33 cellular contexts compared by ENCODE assay signal in genomic region chr7:151719031-151719894, GRCh38.
DNase-seq lines count a peak whose midpoint lies in the region; ATAC-seq and TF ChIP-seq lines count a peak whose summit lies in the region.
"Had no signal": no experiment of that assay in that cellular context is flagged by ENCODE, and none has a peak within 500 bp of the region (broad histone marks: within the 10 kb centered on the region; RNA-seq: fewer than 3 reads in every experiment).

No MANE protein-coding gene starts in this region.

- H3K23ac ChIP-seq in mesenchymal stem cell (ENCODE audit: low read length in 2 of 2), result no peak overlapping the region

- WGBS in mesenchymal stem cell, result 97% methylated on average over 23 of the region's 23 CpGs

- H3K9ac ChIP-seq in mesenchymal stem cell (ENCODE audit: low read length), result no peak overlapping the region

- no peak overlapping the region for H4K8ac ChIP-seq in mesenchymal stem cell (ENCODE audit: low read length)

- H3K27ac ChIP-seq in cardiac muscle cell, result peak overlapping the region; percentile 65
- H3K27ac ChIP-seq in mesenchymal stem cell (ENCODE audit: low read length, poor library complexity, severe bottlenecking), result no peak overlapping the region
- H3K27ac ChIP-seq: ascending aorta, esophagus muscularis mucosa, VCaP had no signal

- TF ChIP-seq CTCF in cardiac muscle cell (IDR thresholded peaks at IDR 0.05; ENCODE audit: low read depth, low read length), result no peak

- H3K4me1 Mint-ChIP-seq in activated T-helper 17 cell treated with anti-CD3 and anti-CD28 coated beads, Interleukin-2, amount 50 U/mL, for 72 hours, result peaks cover 7% of the 10 kb centered on the region
- peaks cover 7% of the 10 kb centered on the region for H3K4me1 Mint-ChIP-seq in stimulated activated effector memory CD8-positive, alpha-beta T cell treated with anti-CD3 and anti-CD28 coated beads, Interleukin-12 subunit alpha, Interleukin-12 subunit beta, amount 100 ng/mL, for 72 hours
- H3K4me1 Mint-ChIP-seq: activated CD4-positive, alpha-beta T cell treated with anti-CD3 and anti-CD28 coated beads for 36 hours had no signal

- no peaks in the 10 kb centered on the region for H3K9me3 Mint-ChIP-seq in activated T-helper 17 cell treated with anti-CD3 and anti-CD28 coated beads, Interleukin-2, amount 50 U/mL, for 72 hours
- no peaks in the 10 kb centered on the region for H3K9me3 Mint-ChIP-seq in stimulated activated effector memory CD8-positive, alpha-beta T cell treated with anti-CD3 and anti-CD28 coated beads, Interleukin-12 subunit alpha, Interleukin-12 subunit beta, amount 100 ng/mL, for 72 hours
- H3K9me3 Mint-ChIP-seq: activated CD8-positive, alpha-beta T cell treated with anti-CD3 and anti-CD28 coated beads for 36 hours; activated T-helper 2 cell treated with anti-CD3 and anti-CD28 coated beads, Interferon-gamma antibody, Interleukin-2, Interleukin-4, amounts not matched to agents 10 μg/mL and 5 μg/mL and 100 μg/mL, durations not matched to agents 14 hours and 24 hours and 36 hours; memory B cell; type B pancreatic cell had no signal

- H3K27ac Mint-ChIP-seq in activated T-helper 17 cell treated with anti-CD3 and anti-CD28 coated beads, Interleukin-2, amount 50 U/mL, for 72 hours, result peak overlapping the region; percentile 65
- H3K27ac Mint-ChIP-seq in stimulated activated effector memory CD8-positive, alpha-beta T cell treated with anti-CD3 and anti-CD28 coated beads, Interleukin-12 subunit alpha, Interleukin-12 subunit beta, amount 100 ng/mL, for 72 hours, result peak overlapping the region; percentile 43
- H3K27ac Mint-ChIP-seq: activated CD4-positive, alpha-beta T cell treated with anti-CD3 and anti-CD28 coated beads for 36 hours; activated CD8-positive, alpha-beta T cell treated with anti-CD3 and anti-CD28 coated beads for 36 hours; activated T-helper 2 cell treated with anti-CD3 and anti-CD28 coated beads, Interferon-gamma antibody, Interleukin-2, Interleukin-4, amounts not matched to agents 10 μg/mL and 5 μg/mL and 100 μg/mL, durations not matched to agents 14 hours and 24 hours and 36 hours; B cell; type B pancreatic cell had no signal

- H3K79me1 ChIP-seq in mesenchymal stem cell (replicated peaks; ENCODE audit: low read length, poor library complexity, severe bottlenecking), result no peaks in the 10 kb centered on the region

- no peak overlapping the region for H3K4me3 Mint-ChIP-seq in activated T-helper 17 cell treated with anti-CD3 and anti-CD28 coated beads, Interleukin-2, amount 50 U/mL, for 72 hours
- no peak overlapping the region for H3K4me3 Mint-ChIP-seq in stimulated activated effector memory CD8-positive, alpha-beta T cell treated with anti-CD3 and anti-CD28 coated beads, Interleukin-12 subunit alpha, Interleukin-12 subunit beta, amount 100 ng/mL, for 72 hours
- H3K4me3 Mint-ChIP-seq: activated CD4-positive, alpha-beta T cell treated with anti-CD3 and anti-CD28 coated beads for 36 hours; activated CD8-positive, alpha-beta T cell treated with anti-CD3 and anti-CD28 coated beads for 36 hours; B cell; memory B cell; type B pancreatic cell had no signal

- peak overlapping the region; percentile 10 to 35 for H2BK12ac ChIP-seq in mesenchymal stem cell (ENCODE audit: low read length in 2 of 2)

- no peak overlapping the region for H3K4ac ChIP-seq in mesenchymal stem cell (ENCODE audit: low read depth in 1 of 2, low read length in 2 of 2)

- H3K18ac ChIP-seq in mesenchymal stem cell (ENCODE audit: low read depth in 1 of 2, low read length in 2 of 2), result no peak overlapping the region

- intact Hi-C loops in left cardiac atrium (cut with DNase I), result no loop called here

- no peaks in the 10 kb centered on the region for H3K36me3 Mint-ChIP-seq in activated T-helper 17 cell treated with anti-CD3 and anti-CD28 coated beads, Interleukin-2, amount 50 U/mL, for 72 hours (ENCODE audit: low read depth)
- no peaks in the 10 kb centered on the region for H3K36me3 Mint-ChIP-seq in stimulated activated effector memory CD8-positive, alpha-beta T cell treated with anti-CD3 and anti-CD28 coated beads, Interleukin-12 subunit alpha, Interleukin-12 subunit beta, amount 100 ng/mL, for 72 hours
- H3K36me3 Mint-ChIP-seq: type B pancreatic cell had no signal

- H3K4me2 ChIP-seq in mesenchymal stem cell (ENCODE audit: low read length, poor library complexity, severe bottlenecking), result no peak overlapping the region

- peak overlapping the region; percentile 16 for H2AK5ac ChIP-seq in mesenchymal stem cell (ENCODE audit: low read length, severe bottlenecking)

- H4K91ac ChIP-seq in mesenchymal stem cell (ENCODE audit: low read length), result no peak overlapping the region

- no peak overlapping the region for H2AFZ ChIP-seq in mesenchymal stem cell (ENCODE audit: low read depth, low read length)

- H3K4me1 ChIP-seq in cardiac muscle cell (ENCODE audit: low read depth) (peaks cover 48% of the 10 kb centered on the region), mesenchymal stem cell (ENCODE audit: control insufficient read depth, insufficient read depth, low read depth, low read length) (peaks cover 23% of the 10 kb centered on the region)
- H3K4me1 ChIP-seq: ascending aorta had no signal

- H3K27me3 ChIP-seq in cardiac muscle cell, result no peaks in the 10 kb centered on the region
- H3K27me3 ChIP-seq in mesenchymal stem cell (ENCODE audit: control insufficient read depth in 1 of 2, insufficient read depth in 1 of 2, low read length in 2 of 2), result peaks cover 0 to 3% of the 10 kb centered on the region in 2 experiments
- H3K27me3 ChIP-seq: ascending aorta, esophagus muscularis mucosa had no signal

- H2BK120ac ChIP-seq in mesenchymal stem cell (ENCODE audit: low read depth, low read length), result no peak overlapping the region

- no peaks in the 10 kb centered on the region for H3K27me3 Mint-ChIP-seq in activated T-helper 17 cell treated with anti-CD3 and anti-CD28 coated beads, Interleukin-2, amount 50 U/mL, for 72 hours
- H3K27me3 Mint-ChIP-seq: activated CD4-positive, alpha-beta T cell treated with anti-CD3 and anti-CD28 coated beads for 36 hours; activated CD8-positive, alpha-beta T cell treated with anti-CD3 and anti-CD28 coated beads for 36 hours; B cell; memory B cell had no signal

- H2BK15ac ChIP-seq in mesenchymal stem cell (ENCODE audit: low read depth, poor library complexity, severe bottlenecking), result no peak overlapping the region

- no peak overlapping the region for H3K4me3 ChIP-seq in cardiac muscle cell
- no peak overlapping the region for H3K4me3 ChIP-seq in mesenchymal stem cell (ENCODE audit: insufficient read depth in 1 of 2, low read depth in 1 of 2, low read length in 2 of 2)
- H3K4me3 ChIP-seq: ascending aorta, esophagus muscularis mucosa had no signal

- H3K14ac ChIP-seq in mesenchymal stem cell (ENCODE audit: low read length in 2 of 2), result peak overlapping the region in 1 of 2 experiments; percentile 21

- H3K36me3 ChIP-seq in cardiac muscle cell, result no peaks in the 10 kb centered on the region
- H3K36me3 ChIP-seq in mesenchymal stem cell (ENCODE audit: control insufficient read depth in 1 of 2, insufficient read depth in 2 of 2, low read depth in 1 of 2, low read length in 2 of 2), result no peaks in the 10 kb centered on the region
- H3K36me3 ChIP-seq: ascending aorta, esophagus muscularis mucosa had no signal

- DNase-seq in cardiac muscle cell (ENCODE audit: low read depth in 1 of 2, low spot score in 1 of 2), result no peak
- no peak for DNase-seq in left cardiac atrium
- DNase-seq in mesenchymal stem cell, result no peak
- DNase-seq in stimulated activated effector memory CD8-positive, alpha-beta T cell treated with anti-CD3 and anti-CD28 coated beads, Interleukin-12 subunit alpha, Interleukin-12 subunit beta, amount 100 ng/mL, for 72 hours (ENCODE audit: low spot score in 2 of 2), result no peak
- DNase-seq in germinal center (ENCODE audit: low spot score), result no peak
- DNase-seq in NCI-H526 (lab: John Stamatoyannopoulos, UW), result no peak
- DNase-seq: ACHN; activated CD4-positive, alpha-beta T cell treated with anti-CD3 and anti-CD28 coated beads for 36 hours; activated CD8-positive, alpha-beta memory T cell treated with anti-CD3 and anti-CD28 coated beads, Interleukin-2, amount 50 U/mL, for 48 hours; activated CD8-positive, alpha-beta T cell treated with anti-CD3 and anti-CD28 coated beads for 36 hours; cerebellar nuclear complex; dermis blood vessel endothelial cell; DMS153; foreskin fibroblast; hippocampal formation; Kasumi-1; left colon; NCI-H1417 treated with DMSO at 0.1 percent for 48 hours; NCI-H2029 treated with DMSO at 0.1 percent for 48 hours; NCI-H226; SHP77; stimulated activated CD4-positive, alpha-beta T cell treated with anti-CD3 and anti-CD28 coated beads, Interleukin-4, amount 100 ng/mL, for 1 hour; T1000 had no signal

- H3K9me3 ChIP-seq in cardiac muscle cell (ENCODE audit: low read depth), result no peaks in the 10 kb centered on the region
- H3K9me3 ChIP-seq in mesenchymal stem cell (ENCODE audit: control insufficient read depth, low read length), result no peaks in the 10 kb centered on the region
- H3K9me3 ChIP-seq: ascending aorta, esophagus muscularis mucosa had no signal

- no peak for ATAC-seq in left cardiac atrium
- no peak for ATAC-seq in activated T-helper 17 cell treated with anti-CD3 and anti-CD28 coated beads, Interleukin-2, amount 50 U/mL, for 72 hours (replicated peaks)
- no peak for ATAC-seq in stimulated activated effector memory CD8-positive, alpha-beta T cell treated with anti-CD3 and anti-CD28 coated beads, Interleukin-12 subunit alpha, Interleukin-12 subunit beta, amount 100 ng/mL, for 72 hours
- ATAC-seq in GM19452 (IDR thresholded peaks at IDR 0.05; ENCODE audit: unreplicated experiment), result no peak
- ATAC-seq: activated CD4-positive, alpha-beta T cell treated with anti-CD3 and anti-CD28 coated beads for 36 hours; activated CD8-positive, alpha-beta T cell treated with anti-CD3 and anti-CD28 coated beads for 36 hours; sciatic nerve had no signal

- H2BK5ac ChIP-seq in mesenchymal stem cell (ENCODE audit: low read depth, low read length, poor library complexity, severe bottlenecking), result no peak overlapping the region
